In genomic region chr6:87281426-87281825, GRCh38 we compare ENCODE assay signal across 23 cellular contexts. TPM values are rescaled to one million over a fixed set of nuclear protein-coding genes. Genes with fewer than 3 reads are reported as not detected.
"Had no signal": no experiment of that assay in that cellular context is flagged by ENCODE, and none has a peak within 500 bp of the region (broad histone marks: within the 10 kb centered on the region; RNA-seq: fewer than 3 reads in every experiment).

No MANE protein-coding gene starts in this region.

- H3K4me1 ChIP-seq: prostate gland, tibial artery, uterus had no signal

- DNase-seq: activated B cell treated with CpG ODN at 0.5 μM for 24 hours; activated CD4-positive, alpha-beta memory T cell treated with anti-CD3 and anti-CD28 coated beads, Interleukin-2, amount 10 ng/mL, durations not matched to agents 7 days and 5 days; activated CD4-positive, alpha-beta T cell treated with anti-CD3 and anti-CD28 coated beads for 4 hours; activated CD8-positive, alpha-beta memory T cell treated with anti-CD3 and anti-CD28 coated beads, Interleukin-2, amount 10 ng/mL, durations not matched to agents 7 days and 5 days; activated naive CD4-positive, alpha-beta T cell treated with Interleukin-2 at 50 U/mL for 16 hours; activated naive CD8-positive, alpha-beta T cell treated with anti-CD3 and anti-CD28 coated beads, Interleukin-2, amount 10 ng/mL, durations not matched to agents 7 days and 5 days; anterior cingulate cortex; dorsolateral prefrontal cortex; foreskin melanocyte; left ventricle myocardium inferior; mucosa of descending colon; naive thymus-derived CD4-positive, alpha-beta T cell; stimulated activated naive CD8-positive, alpha-beta T cell treated with anti-CD3 and anti-CD28 coated beads, Interleukin-15, Interleukin-2, amounts not matched to agents 100 U/mL and 50 U/mL, for 24 hours; substantia nigra; T-cell; tibial artery; uterus had no signal

- H3K27ac ChIP-seq: dorsolateral prefrontal cortex, left ventricle myocardium inferior, prostate gland, tibial artery, uterus had no signal

- H3K36me3 ChIP-seq: left ventricle myocardium inferior, prostate gland, tibial artery, uterus had no signal

- H3K27me3 ChIP-seq: dorsolateral prefrontal cortex, tibial artery, uterus had no signal

- ATAC-seq: activated CD8-positive, alpha-beta memory T cell treated with anti-CD3 and anti-CD28 coated beads, Interleukin-2, amount 10 ng/mL, durations not matched to agents 7 days and 5 days; mucosa of descending colon; naive thymus-derived CD4-positive, alpha-beta T cell; stimulated activated naive CD8-positive, alpha-beta T cell treated with anti-CD3 and anti-CD28 coated beads, Interleukin-15, Interleukin-2, amounts not matched to agents 100 U/mL and 50 U/mL, for 24 hours; T-cell had no signal

- H3K9me3 ChIP-seq: left ventricle myocardium inferior, mucosa of descending colon, prostate gland, tibial artery, uterus had no signal

- H3K4me3 ChIP-seq: dorsolateral prefrontal cortex, left ventricle myocardium inferior, mucosa of descending colon, prostate gland, tibial artery, uterus had no signal

RNA-seq across cellular contexts. Expression of gene GJB7, which starts 47.7 kb away (rescaled TPM):
- total RNA-seq: activated B cell treated with CpG ODN at 0.5 μM for 24 hours; activated CD4-positive, alpha-beta memory T cell treated with anti-CD3 and anti-CD28 coated beads, Interleukin-2, amount 10 ng/mL, durations not matched to agents 7 days and 5 days; activated CD8-positive, alpha-beta memory T cell treated with anti-CD3 and anti-CD28 coated beads, Interleukin-2, amount 10 ng/mL, durations not matched to agents 7 days and 5 days; activated naive CD8-positive, alpha-beta T cell treated with anti-CD3 and anti-CD28 coated beads, Interleukin-2, amount 10 ng/mL, durations not matched to agents 7 days and 5 days; epithelial cell of proximal tubule; fibroblast of lung; kidney epithelial cell; left ventricle myocardium inferior; mucosa of descending colon; naive thymus-derived CD4-positive, alpha-beta T cell; prostate gland; right cardiac atrium; skeletal muscle tissue had no signal
- polyA plus RNA-seq: fibroblast of lung; naive thymus-derived CD4-positive, alpha-beta T cell; right cardiac atrium had no signal
